In the genomic region with DNA sequence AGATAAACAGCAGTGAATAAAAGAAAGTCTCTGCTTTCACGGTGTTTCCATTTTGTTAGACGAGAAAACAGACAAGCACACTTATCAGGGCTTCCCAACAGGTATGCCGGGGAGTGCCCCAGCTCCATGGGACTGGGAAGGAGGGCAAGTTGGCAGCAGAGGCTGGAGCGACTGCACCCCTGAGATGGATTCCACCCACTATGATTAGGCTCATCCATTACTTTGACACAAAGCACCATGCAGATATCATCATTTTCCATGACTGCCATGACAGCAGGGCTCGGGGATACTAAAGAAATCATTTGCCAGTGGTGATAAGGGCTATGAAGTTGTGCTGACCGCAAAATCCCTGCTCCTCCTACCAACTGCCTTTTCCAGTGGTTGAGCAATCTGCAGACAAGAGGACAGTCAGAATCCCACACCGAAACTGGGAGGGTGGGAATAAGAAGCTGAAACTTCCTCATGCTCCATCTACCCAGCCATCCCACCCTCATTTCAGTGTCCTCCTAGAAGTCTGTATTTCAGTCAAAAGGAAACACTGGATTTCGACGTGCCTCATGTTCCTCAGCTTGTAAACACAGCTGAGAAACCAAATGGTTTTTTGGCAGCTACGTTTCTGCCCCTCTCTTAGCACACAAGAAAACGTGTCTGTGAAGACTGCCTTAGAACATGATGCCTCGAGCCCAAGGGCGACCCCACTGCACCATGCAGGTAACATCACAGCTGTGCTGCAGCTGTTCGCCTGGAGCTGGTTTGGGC, we compare ENCODE assay signal across 10 cellular contexts. TPM values are rescaled to one million over a fixed set of nuclear protein-coding genes. Genes with fewer than 3 reads are reported as not detected.
A peak's percentile ranks its signal among the peaks of the same experiment; 100 is the strongest.
DNase-seq lines count a peak whose midpoint lies in the region; ATAC-seq, FAIRE-seq and TF ChIP-seq lines count a peak whose summit lies in the region.
"Had no signal": no experiment of that assay in that cellular context is flagged by ENCODE, and none has a peak within 500 bp of the region (broad histone marks: within the 10 kb centered on the region; RNA-seq: fewer than 3 reads in every experiment).

No MANE protein-coding gene starts in this region.

- no peak overlapping the region for H2AFZ ChIP-seq in mesenchymal stem cell (ENCODE audit: low read depth, low read length)

- H3K4me3 ChIP-seq in mesenchymal stem cell (ENCODE audit: insufficient read depth in 1 of 2, low read depth in 1 of 2, low read length in 2 of 2) (peak overlapping the region in 1 of 2 experiments; percentile 54), tibial nerve (no peak overlapping the region)

- H3K27me3 Mint-ChIP-seq in IgD-negative memory B cell: no peaks in the 10 kb centered on the region

- TF ChIP-seq CTCF in tibial nerve (IDR thresholded peaks at IDR 0.05): no peak
- TF ChIP-seq CTCF in D721Med (IDR thresholded peaks at IDR 0.05; ENCODE audit: insufficient read depth, missing control alignments): no peak

- H3K9me3 ChIP-seq in mesenchymal stem cell (ENCODE audit: control insufficient read depth, low read length) (no peaks in the 10 kb centered on the region), tibial nerve (no peaks in the 10 kb centered on the region)

- H3K79me1 ChIP-seq in mesenchymal stem cell (replicated peaks; ENCODE audit: low read length, poor library complexity, severe bottlenecking): no peaks in the 10 kb centered on the region

- no peak overlapping the region for H3K4me2 ChIP-seq in mesenchymal stem cell (ENCODE audit: low read length, poor library complexity, severe bottlenecking)

- no peak overlapping the region for H2AK5ac ChIP-seq in mesenchymal stem cell (ENCODE audit: low read length, severe bottlenecking)

- H2BK15ac ChIP-seq in mesenchymal stem cell (ENCODE audit: low read depth, poor library complexity, severe bottlenecking): no peak overlapping the region

- 75% methylated on average over 12 of the region's 14 CpGs for WGBS in mesenchymal stem cell
- WGBS in tibial nerve, 2 donors: 49 to 58% methylated on average over 14 of the region's 14 CpGs

- DNase-seq in dedifferentiated amniotic fluid mesenchymal stem cell (ENCODE audit: extremely low spot score): peak; percentile 21
- peak; percentile 90 for DNase-seq in mesenchymal stem cell
- DNase-seq in tibial nerve (ENCODE audit: low spot score in 2 of 2): peak in 1 of 2 donors; percentile 66
- DNase-seq in D721Med (ENCODE audit: insufficient read length, low spot score): no peak
- no peak for DNase-seq in GM19238 (ENCODE audit: insufficient read length, low spot score)
- no peak for DNase-seq in amygdala (lab: John Stamatoyannopoulos, UW)
- DNase-seq: NCI-H2107, occipital lobe had no signal

- peak overlapping the region; percentile 69 for H3K9ac ChIP-seq in mesenchymal stem cell (ENCODE audit: low read length)

- no peaks in the 10 kb centered on the region for H3K27me3 ChIP-seq in mesenchymal stem cell (ENCODE audit: control insufficient read depth in 1 of 2, insufficient read depth in 1 of 2, low read length in 2 of 2)
- H3K27me3 ChIP-seq in tibial nerve: no peaks in the 10 kb centered on the region

- no peak for TF ChIP-seq POLR2A in tibial nerve (IDR thresholded peaks at IDR 0.05)

- no peak overlapping the region for H3K23ac ChIP-seq in mesenchymal stem cell (ENCODE audit: low read length in 2 of 2)

- peak overlapping the region; percentile 88 for H4K91ac ChIP-seq in mesenchymal stem cell (ENCODE audit: low read length)

- H3K36me3 ChIP-seq in mesenchymal stem cell (ENCODE audit: control insufficient read depth in 1 of 2, insufficient read depth in 2 of 2, low read depth in 1 of 2, low read length in 2 of 2) (peaks cover 6 to 10% of the 10 kb centered on the region in 2 experiments), tibial nerve (no peaks in the 10 kb centered on the region)

- H3K4me3 Mint-ChIP-seq in IgD-negative memory B cell: peak overlapping the region in 3 of 4 donors; percentile 16 to 67 (median 65)

- H3K4me1 ChIP-seq in mesenchymal stem cell (ENCODE audit: control insufficient read depth, insufficient read depth, low read depth, low read length) (peaks cover 27% of the 10 kb centered on the region), tibial nerve (peaks cover 0 to 100% (median 88%) of the 10 kb centered on the region in 4 donors)

- peak in 1 of 2 donors; percentile 73 for TF ChIP-seq EP300 in tibial nerve (IDR thresholded peaks at IDR 0.05)

- peak overlapping the region; percentile 0 to 79 for H3K18ac ChIP-seq in mesenchymal stem cell (ENCODE audit: low read depth in 1 of 2, low read length in 2 of 2)

- no peak for FAIRE-seq in D721Med (lab: Jason Lieb, UNC)

- peaks cover 0 to 6% (median 0%) of the 10 kb centered on the region in 3 donors for H3K9me3 Mint-ChIP-seq in IgD-negative memory B cell

- no peak overlapping the region for H3K14ac ChIP-seq in mesenchymal stem cell (ENCODE audit: low read length in 2 of 2)

- peak overlapping the region in 1 of 2 experiments; percentile 27 for H3K4ac ChIP-seq in mesenchymal stem cell (ENCODE audit: low read depth in 1 of 2, low read length in 2 of 2)

- peaks cover 6% of the 10 kb centered on the region for H3K36me3 Mint-ChIP-seq in IgD-negative memory B cell

- no peak overlapping the region for H2BK120ac ChIP-seq in mesenchymal stem cell (ENCODE audit: low read depth, low read length)

- H3K4me1 Mint-ChIP-seq in IgD-negative memory B cell: peaks cover 14 to 29% (median 21%) of the 10 kb centered on the region in 3 donors

- ATAC-seq in HG02884 (IDR thresholded peaks at IDR 0.05; ENCODE audit: unreplicated experiment): no peak

- H2BK5ac ChIP-seq in mesenchymal stem cell (ENCODE audit: low read depth, low read length, poor library complexity, severe bottlenecking): no peak overlapping the region

- H3K27ac ChIP-seq in mesenchymal stem cell (ENCODE audit: low read length, poor library complexity, severe bottlenecking) (no peak overlapping the region), tibial nerve (peak overlapping the region; percentile 54 to 99 (median 84))

- peak overlapping the region; percentile 59 for H4K8ac ChIP-seq in mesenchymal stem cell (ENCODE audit: low read length)

- H3K27ac Mint-ChIP-seq in IgD-negative memory B cell: peak overlapping the region; percentile 76 to 91 (median 85)

- peak overlapping the region; percentile 81 to 84 for H2BK12ac ChIP-seq in mesenchymal stem cell (ENCODE audit: low read length in 2 of 2)

RNA-seq across cellular contexts. Expression of a gene that starts 15.5 kb away (rescaled TPM):
- polyA plus RNA-seq in IgD-negative memory B cell: 4.9 TPM
- 52.7 TPM for polyA plus RNA-seq in mesenchymal stem cell (2013, experiment 1 of 2)
- polyA plus RNA-seq in mesenchymal stem cell (2013, experiment 2 of 2): 51.1 TPM
- total RNA-seq in tibial nerve: 10 to 100 TPM; 43.5 to 73.0 (median 51.2) TPM

Comparison
In these comparisons a context has a peak if more than half of its experiments do, and no peak if none do; other contexts are left out.
1. DNase-seq: peak in dedifferentiated amniotic fluid mesenchymal stem cell (single experiment) and mesenchymal stem cell (single experiment); none in D721Med (single experiment), GM19238 (single experiment) and amygdala (0 of 56).